In the genomic region with DNA sequence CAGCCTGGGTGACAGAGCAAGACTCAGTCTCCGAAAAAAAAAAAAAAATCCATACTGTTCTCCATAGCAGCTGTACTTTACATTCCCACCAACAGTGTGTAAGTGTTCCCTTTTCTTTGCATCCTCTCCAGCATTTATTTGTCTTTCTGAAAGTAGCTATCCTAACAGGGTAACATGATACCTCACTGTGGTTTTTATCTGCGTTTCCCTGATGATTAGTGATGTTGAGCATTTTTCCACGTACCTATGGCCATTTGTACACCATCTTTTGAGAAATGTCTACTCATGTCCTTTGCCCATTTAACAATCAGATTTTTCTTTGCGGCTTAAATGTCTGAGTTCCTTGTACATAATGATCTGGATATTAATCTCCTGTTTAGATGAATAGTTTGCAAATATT, we compare ENCODE assay signal across 23 cellular contexts.
"Had no signal": no experiment of that assay in that cellular context is flagged by ENCODE, and none has a peak within 500 bp of the region (broad histone marks: within the 10 kb centered on the region; RNA-seq: fewer than 3 reads in every experiment).

No MANE protein-coding gene starts in this region.

- H3K27ac ChIP-seq: neutrophil, ovary, right lobe of liver, testis, uterus had no signal

- H3K4me3 ChIP-seq: ovary, right lobe of liver, testis, uterus had no signal

- H3K27me3 ChIP-seq: neutrophil, ovary, right lobe of liver, testis, uterus had no signal

- H3K36me3 ChIP-seq: neutrophil, ovary, right lobe of liver, uterus had no signal

- H3K9me3 ChIP-seq: ovary, testis, uterus had no signal

- DNase-seq: activated B cell treated with CpG ODN at 0.5 μM for 24 hours; activated CD4-positive, alpha-beta T cell treated with anti-CD3 and anti-CD28 coated beads, Interleukin-2, amount 50 U/mL, for 1 hour; activated CD8-positive, alpha-beta memory T cell treated with anti-CD3 and anti-CD28 coated beads, Interleukin-2, amount 10 ng/mL, durations not matched to agents 7 days and 5 days; activated CD8-positive, alpha-beta T cell treated with anti-CD3 and anti-CD28 coated beads for 36 hours; activated naive CD4-positive, alpha-beta T cell treated with Interleukin-2 at 50 U/mL for 16 hours; activated T-cell treated with anti-CD3 and anti-CD28 coated beads, Interleukin-2, amount 50 U/mL, for 48 hours; aorta; caudate nucleus; foreskin fibroblast; head of caudate nucleus; hippocampal formation; kidney; naive B cell; nephron progenitor cell; ovary; right lobe of liver; stimulated activated CD4-positive, alpha-beta T cell treated with anti-CD3 and anti-CD28 coated beads, Interleukin-2, amount 100 ng/mL, for 48 hours; stimulated activated naive CD8-positive, alpha-beta T cell treated with anti-CD3 and anti-CD28 coated beads, Interleukin-15, Interleukin-2, amounts not matched to agents 100 U/mL and 50 U/mL, for 24 hours; testis; trophoblast cell; uterus had no signal

- H3K4me1 ChIP-seq: right lobe of liver, testis, uterus had no signal

- ATAC-seq: activated CD8-positive, alpha-beta memory T cell treated with anti-CD3 and anti-CD28 coated beads, Interleukin-2, amount 10 ng/mL, durations not matched to agents 7 days and 5 days; activated CD8-positive, alpha-beta T cell treated with anti-CD3 and anti-CD28 coated beads for 36 hours; esophagus mucosa; right lobe of liver; stimulated activated naive CD8-positive, alpha-beta T cell treated with anti-CD3 and anti-CD28 coated beads, Interleukin-15, Interleukin-2, amounts not matched to agents 100 U/mL and 50 U/mL, for 24 hours had no signal
